In genomic region chr6:73515204-73516101, GRCh38 we compare ENCODE assay signal across 8 cellular contexts. TPM values are rescaled to one million over a fixed set of nuclear protein-coding genes. Genes with fewer than 3 reads are reported as not detected.
A peak's percentile ranks its signal among the peaks of the same experiment; 100 is the strongest.
DNase-seq lines count a peak whose midpoint lies in the region; TF ChIP-seq lines count a peak whose summit lies in the region.

No MANE protein-coding gene starts in this region.

- 53% methylated on average over 4 of the region's 4 CpGs for WGBS in liver

- no peaks in the 10 kb centered on the region for H3K9me2 ChIP-seq in Loucy (replicated peaks; ENCODE audit: low read depth, low read length)

- TF ChIP-seq CTCF in Loucy (conservative IDR thresholded peaks at IDR 0.05; ENCODE audit: low read length) (peak; percentile 78), choroid plexus epithelial cell (conservative IDR thresholded peaks at IDR 0.05; ENCODE audit: low read depth, low read length) (peak; percentile 63), liver (IDR thresholded peaks at IDR 0.05; ENCODE audit: low read depth, low read length, missing input control) (peak; percentile 52)

- H3K27me3 Mint-ChIP-seq in T-helper 2 cell treated with Interferon-gamma antibody and Interleukin-4, amounts not matched to agents 5 μg/mL and 100 μg/mL, for 36 hours (ENCODE audit: low read depth): peaks cover under 1% of the 10 kb centered on the region
- peaks cover 7% of the 10 kb centered on the region for H3K27me3 Mint-ChIP-seq in stimulated activated naive CD8-positive, alpha-beta T cell treated with anti-CD3 and anti-CD28 coated beads, Interleukin-15, Interleukin-2, amounts not matched to agents 100 ng/mL and 50 ng/mL, for 24 hours

- no peak overlapping the region for H3K9ac ChIP-seq in Loucy (ENCODE audit: low read depth, low read length, poor library complexity, severe bottlenecking)
- no peak overlapping the region for H3K9ac ChIP-seq in liver (ENCODE audit: low read depth in 1 of 2, low read length in 2 of 2)

- no peak overlapping the region for H2AFZ ChIP-seq in Loucy (ENCODE audit: low read length)

- peak overlapping the region; percentile 96 for H3K4me2 ChIP-seq in Loucy (ENCODE audit: low read depth, low read length, poor library complexity, severe bottlenecking)

- peaks cover 40% of the 10 kb centered on the region for H3K4me1 Mint-ChIP-seq in T-helper 2 cell treated with Interferon-gamma antibody and Interleukin-4, amounts not matched to agents 5 μg/mL and 100 μg/mL, for 36 hours (ENCODE audit: low read depth)
- peaks cover 55% of the 10 kb centered on the region for H3K4me1 Mint-ChIP-seq in stimulated activated naive CD8-positive, alpha-beta T cell treated with anti-CD3 and anti-CD28 coated beads, Interleukin-15, Interleukin-2, amounts not matched to agents 100 ng/mL and 50 ng/mL, for 24 hours (ENCODE audit: low read depth)

- H3F3A ChIP-seq in Loucy (ENCODE audit: low read depth): peaks cover 18% of the 10 kb centered on the region

- H3K27me3 ChIP-seq in H7 (ENCODE audit: control insufficient read depth, insufficient read depth, low read length) (no peaks in the 10 kb centered on the region), Loucy (ENCODE audit: insufficient read depth, low read length, poor library complexity, severe bottlenecking) (peaks cover 8% of the 10 kb centered on the region), liver (ENCODE audit: control insufficient read depth in 4 of 4, insufficient read depth in 4 of 4, low read length in 3 of 4) (no peaks in the 10 kb centered on the region)

- H3K9me3 Mint-ChIP-seq in T-helper 2 cell treated with Interferon-gamma antibody and Interleukin-4, amounts not matched to agents 5 μg/mL and 100 μg/mL, for 36 hours: no peaks in the 10 kb centered on the region
- H3K9me3 Mint-ChIP-seq in stimulated activated naive CD8-positive, alpha-beta T cell treated with anti-CD3 and anti-CD28 coated beads, Interleukin-15, Interleukin-2, amounts not matched to agents 100 ng/mL and 50 ng/mL, for 24 hours: no peaks in the 10 kb centered on the region

- peaks cover 69% of the 10 kb centered on the region for H4K20me1 ChIP-seq in Loucy (ENCODE audit: insufficient read depth, low read length, poor library complexity, severe bottlenecking)

- peak overlapping the region; percentile 82 for H3K27ac Mint-ChIP-seq in T-helper 2 cell treated with Interferon-gamma antibody and Interleukin-4, amounts not matched to agents 5 μg/mL and 100 μg/mL, for 36 hours
- H3K27ac Mint-ChIP-seq in stimulated activated naive CD8-positive, alpha-beta T cell treated with anti-CD3 and anti-CD28 coated beads, Interleukin-15, Interleukin-2, amounts not matched to agents 100 ng/mL and 50 ng/mL, for 24 hours: peak overlapping the region; percentile 100

- peak; percentile 87 for TF ChIP-seq RAD21 in liver (IDR thresholded peaks at IDR 0.05)

- H3K4me3 ChIP-seq in H7 (ENCODE audit: insufficient read depth, low read depth, low read length) (no peak overlapping the region), Loucy (ENCODE audit: low read length, poor library complexity, severe bottlenecking) (peak overlapping the region; percentile 62), choroid plexus epithelial cell (ENCODE audit: low read depth, low read length) (no peak overlapping the region), liver (ENCODE audit: low read depth in 1 of 3, low read length in 3 of 3) (no peak overlapping the region)

- H3K36me3 ChIP-seq in H7 (replicated peaks; ENCODE audit: control insufficient read depth, insufficient read depth, low read length): peaks cover 29% of the 10 kb centered on the region
- H3K36me3 ChIP-seq in Loucy (ENCODE audit: insufficient read depth, low read length): peaks cover 55% of the 10 kb centered on the region
- H3K36me3 ChIP-seq in liver (ENCODE audit: control insufficient read depth in 4 of 4, insufficient read depth in 3 of 4, low read depth in 1 of 4, low read length in 3 of 4): peaks cover 8 to 41% (median 33%) of the 10 kb centered on the region in 4 donors

- peaks cover 58% of the 10 kb centered on the region for H3K79me2 ChIP-seq in Loucy (ENCODE audit: insufficient read depth, low read length)

- H3K9me3 ChIP-seq in Loucy (ENCODE audit: insufficient read depth, low read depth, low read length) (no peaks in the 10 kb centered on the region), liver (ENCODE audit: control insufficient read depth in 4 of 4, low read length in 3 of 4) (no peaks in the 10 kb centered on the region)

- H3K4me1 ChIP-seq in Loucy (ENCODE audit: insufficient read depth, low read length, poor library complexity, severe bottlenecking) (peaks cover 13% of the 10 kb centered on the region), liver (ENCODE audit: control insufficient read depth in 4 of 4, insufficient read depth in 4 of 4, low read length in 3 of 4) (peaks cover 2 to 29% (median 18%) of the 10 kb centered on the region in 4 donors)

- DNase-seq in activated gamma-delta T cell treated with Interleukin-2 at 50 U/mL for 16 hours: peak; percentile 53
- DNase-seq in activated gamma-delta T cell (lab: John Stamatoyannopoulos, UW): no peak
- peak; percentile 37 for DNase-seq in H7
- DNase-seq in T-helper 2 cell treated with Interferon-gamma antibody and Interleukin-4, amounts not matched to agents 5 μg/mL and 100 μg/mL, for 36 hours (ENCODE audit: low spot score): peak; percentile 31
- peak; percentile 91 for DNase-seq in choroid plexus epithelial cell (ENCODE audit: low read depth)

- peaks cover 65% of the 10 kb centered on the region for H3K36me3 Mint-ChIP-seq in T-helper 2 cell treated with Interferon-gamma antibody and Interleukin-4, amounts not matched to agents 5 μg/mL and 100 μg/mL, for 36 hours (ENCODE audit: low read depth)
- peaks cover 64% of the 10 kb centered on the region for H3K36me3 Mint-ChIP-seq in stimulated activated naive CD8-positive, alpha-beta T cell treated with anti-CD3 and anti-CD28 coated beads, Interleukin-15, Interleukin-2, amounts not matched to agents 100 ng/mL and 50 ng/mL, for 24 hours (ENCODE audit: low read depth)

- H3K27ac ChIP-seq in liver (ENCODE audit: low read depth in 1 of 2, low read length in 2 of 2): peak overlapping the region; percentile 4 to 60

- peak overlapping the region; percentile 75 for H3K4me3 Mint-ChIP-seq in T-helper 2 cell treated with Interferon-gamma antibody and Interleukin-4, amounts not matched to agents 5 μg/mL and 100 μg/mL, for 36 hours
- peak overlapping the region; percentile 99 for H3K4me3 Mint-ChIP-seq in stimulated activated naive CD8-positive, alpha-beta T cell treated with anti-CD3 and anti-CD28 coated beads, Interleukin-15, Interleukin-2, amounts not matched to agents 100 ng/mL and 50 ng/mL, for 24 hours

TF ChIP-seq in liver, 16 proteins besides CTCF, POLR2A, EP300 and RAD21:
- TF ChIP-seq RXRA (IDR thresholded peaks at IDR 0.05) (no peak), HNF4G (IDR thresholded peaks at IDR 0.05) (no peak), YY1 (IDR thresholded peaks at IDR 0.05) (no peak), ZBTB33 (IDR thresholded peaks at IDR 0.05) (no peak), TAF1 (conservative IDR thresholded peaks at IDR 0.05) (no peak), JUND (IDR thresholded peaks at IDR 0.05) (no peak), REST (IDR thresholded peaks at IDR 0.05) (no peak), FOXA2 (IDR thresholded peaks at IDR 0.05) (no peak)

RNA-seq across cellular contexts. Expression of gene EEF1A1, which starts 5.4 kb away (rescaled TPM):
- 12,173 and 12,318 TPM in 2 replicates for total RNA-seq in H7 (2014; rRNA removed; shearing (Covaris generic))
- 1,000 to 10,000 TPM; 4,078 to 7,379 TPM for total RNA-seq in liver
- 1,000 to 10,000 TPM; 1,383 to 2,991 TPM for polyA plus RNA-seq in liver

RNA-seq across cellular contexts. Expression of gene MTO1, which starts 53.9 kb away (rescaled TPM):
- total RNA-seq in H7 (2014; rRNA removed; shearing (Covaris generic)): 50.9 and 58.9 TPM in 2 replicates
- 10 to 100 TPM; 22.9 to 64.4 TPM for total RNA-seq in liver
- 10 to 100 TPM; 12.9 to 18.2 TPM for polyA plus RNA-seq in liver
